7 cellular contexts compared by ENCODE assay signal in genomic region chr6:170516783-170517616, GRCh38. TPM values are rescaled to one million over a fixed set of nuclear protein-coding genes. Genes with fewer than 3 reads are reported as not detected.
DNase-seq lines count a peak whose midpoint lies in the region; ATAC-seq and TF ChIP-seq lines count a peak whose summit lies in the region.

No MANE protein-coding gene starts in this region.

- H3K4me3 ChIP-seq in H7 (ENCODE audit: insufficient read depth, low read depth, low read length): no peak overlapping the region
- H3K4me3 ChIP-seq in Peyer's patch: no peak overlapping the region
- H3K4me3 ChIP-seq in heart left ventricle: no peak overlapping the region
- no peak overlapping the region for H3K4me3 ChIP-seq in gastrocnemius medialis

- CTCF ChIA-PET in activated naive CD4-positive, alpha-beta T cell treated with anti-CD3 and anti-CD28 coated beads, Interleukin-2, amount 10 ng/mL, durations not matched to agents 7 days and 5 days (lab: Charles Lee): interaction anchor here (0.7 to 2.5 kb wide), 13 partner anchors 10 to 1625 kb away, joined by 3 to 48 read pairs (median 3); no protein-coding TSS in a partner anchor

- TF ChIP-seq CTCF in GM12873 (IDR thresholded peaks at IDR 0.05; ENCODE audit: insufficient read depth, low read depth, low read length, missing control alignments) (peak; percentile 83), Peyer's patch (IDR thresholded peaks at IDR 0.05) (peak in 5 of 6 experiments; percentile 34 to 83 (median 80)), heart left ventricle (IDR thresholded peaks at IDR 0.05) (peak; percentile 55 to 77 (median 68)), gastrocnemius medialis (IDR thresholded peaks at IDR 0.05 in 4 of 5, conservative IDR thresholded peaks at IDR 0.05 in 1 of 5) (peak; percentile 24 to 71 (median 66))

- H3K27me3 ChIP-seq in H7 (ENCODE audit: control insufficient read depth, insufficient read depth, low read length) (no peaks in the 10 kb centered on the region), Peyer's patch (no peaks in the 10 kb centered on the region), heart left ventricle (no peaks in the 10 kb centered on the region), gastrocnemius medialis (no peaks in the 10 kb centered on the region)

- H3K4me1 ChIP-seq in Peyer's patch (no peaks in the 10 kb centered on the region), heart left ventricle (peaks cover 0 to under 1% (median 0%) of the 10 kb centered on the region in 12 donors), gastrocnemius medialis (peaks cover 16 to 21% of the 10 kb centered on the region in 2 donors)

- intact Hi-C loops in heart left ventricle (cut with DNase I): loop anchor here in 5 of 10 donors (1.0 to 10.0 kb wide), 5 partner anchors 552 to 686 kb away; no protein-coding TSS in a partner anchor
- intact Hi-C loops in gastrocnemius medialis (cut with DNase I; ENCODE audit: low total_unique reads): loop anchor here (2.0 to 10.0 kb wide), 2 partner anchors 552 to 686 kb away; no protein-coding TSS in a partner anchor

- DNase-seq in H7: peak; percentile 55
- peak; percentile 69 to 86 for DNase-seq in Kasumi-1 (lab: John Stamatoyannopoulos, UW)
- peak in 2 of 3 donors; percentile 42 to 69 for DNase-seq in Peyer's patch
- peak; percentile 52 for DNase-seq in activated naive CD4-positive, alpha-beta T cell treated with anti-CD3 and anti-CD28 coated beads, Interleukin-2, amount 10 ng/mL, durations not matched to agents 7 days and 5 days
- DNase-seq in heart left ventricle: peak in 3 of 5 donors; percentile 22 to 55 (median 41)
- peak in 1 of 2 donors; percentile 52 for DNase-seq in gastrocnemius medialis

- ATAC-seq in heart left ventricle (peak in 3 of 4 donors; percentile 73 to 85 (median 74)), gastrocnemius medialis (peak in 1 of 2 donors; percentile 80)

- no peaks in the 10 kb centered on the region for H3K36me3 Mint-ChIP-seq in activated naive CD4-positive, alpha-beta T cell treated with anti-CD3 and anti-CD28 coated beads, Interleukin-2, amount 10 ng/mL, durations not matched to agents 7 days and 5 days

- H3K36me3 ChIP-seq in H7 (replicated peaks; ENCODE audit: control insufficient read depth, insufficient read depth, low read length) (no peaks in the 10 kb centered on the region), Peyer's patch (no peaks in the 10 kb centered on the region), heart left ventricle (no peaks in the 10 kb centered on the region), gastrocnemius medialis (no peaks in the 10 kb centered on the region)

- WGBS in heart left ventricle, 4 donors: 0 to 11% (median 4%) methylated on average over 4 of the region's 4 CpGs

- H3K9me3 Mint-ChIP-seq in activated naive CD4-positive, alpha-beta T cell treated with anti-CD3 and anti-CD28 coated beads, Interleukin-2, amount 10 ng/mL, durations not matched to agents 7 days and 5 days: no peaks in the 10 kb centered on the region

- in situ Hi-C loops in gastrocnemius medialis (cut with MboI; ENCODE audit: low sequenced_read_pairs in 4 of 4): loop anchor here in 2 of 4 donors (10.0 kb wide), 2 partner anchors 202 to 682 kb away; no protein-coding TSS in a partner anchor

- H3K27ac Mint-ChIP-seq in activated naive CD4-positive, alpha-beta T cell treated with anti-CD3 and anti-CD28 coated beads, Interleukin-2, amount 10 ng/mL, durations not matched to agents 7 days and 5 days: no peak overlapping the region

- peaks cover 28% of the 10 kb centered on the region for H3K27me3 Mint-ChIP-seq in activated naive CD4-positive, alpha-beta T cell treated with anti-CD3 and anti-CD28 coated beads, Interleukin-2, amount 10 ng/mL, durations not matched to agents 7 days and 5 days

- H3K4me1 Mint-ChIP-seq in activated naive CD4-positive, alpha-beta T cell treated with anti-CD3 and anti-CD28 coated beads, Interleukin-2, amount 10 ng/mL, durations not matched to agents 7 days and 5 days: peaks cover 4% of the 10 kb centered on the region

- H3K9me3 ChIP-seq in Peyer's patch: no peaks in the 10 kb centered on the region
- peaks cover 0 to 10% (median 0%) of the 10 kb centered on the region in 12 donors for H3K9me3 ChIP-seq in heart left ventricle
- H3K9me3 ChIP-seq in gastrocnemius medialis: no peaks in the 10 kb centered on the region

- H3K4me3 Mint-ChIP-seq in activated naive CD4-positive, alpha-beta T cell treated with anti-CD3 and anti-CD28 coated beads, Interleukin-2, amount 10 ng/mL, durations not matched to agents 7 days and 5 days: peak overlapping the region; percentile 8

- no peak overlapping the region for H3K27ac ChIP-seq in Peyer's patch
- H3K27ac ChIP-seq in heart left ventricle: no peak overlapping the region
- H3K27ac ChIP-seq in gastrocnemius medialis: no peak overlapping the region

- TF ChIP-seq POLR2A in Peyer's patch (IDR thresholded peaks at IDR 0.05): no peak
- no peak for TF ChIP-seq POLR2A in heart left ventricle (IDR thresholded peaks at IDR 0.05)
- TF ChIP-seq POLR2A in gastrocnemius medialis (IDR thresholded peaks at IDR 0.05): no peak

RNA-seq across cellular contexts. Expression of gene PSMB1, which starts 36.1 kb away (rescaled TPM):
- 437 and 450 TPM in 2 replicates for total RNA-seq in H7 (2014; rRNA removed; shearing (Covaris generic))
- total RNA-seq in Peyer's patch (100 to 1,000 TPM in 3 of 4 donors, 10 to 100 TPM in 1; 84.9 to 154 (median 143) TPM), heart left ventricle (100 to 1,000 TPM; 124 to 273 (median 146) TPM), gastrocnemius medialis (100 to 1,000 TPM; 340 to 380 (median 357) TPM)
- 100 to 1,000 TPM; 287 to 313 TPM for polyA plus RNA-seq in heart left ventricle

RNA-seq across cellular contexts. Expression of gene TBP, which starts 37.2 kb away (rescaled TPM):
- 20.8 and 23.4 TPM in 2 replicates for total RNA-seq in H7 (2014; rRNA removed; shearing (Covaris generic))
- 10 to 100 TPM; 14.2 to 37.1 (median 33.7) TPM for total RNA-seq in Peyer's patch
- 10 to 100 TPM in 2 of 9 donors, 1 to 10 TPM in 7; 6.5 to 19.1 (median 8.9) TPM for total RNA-seq in heart left ventricle
- polyA plus RNA-seq in heart left ventricle: 1 to 10 TPM; 6.7 to 8.8 TPM
- total RNA-seq in gastrocnemius medialis: 10 to 100 TPM in 3 of 4 donors, 1 to 10 TPM in 1; 9.7 to 17.3 (median 15.3) TPM
